1 cellular context compared by ENCODE assay signal in genomic region chr5:177557041-177557647, GRCh38.
TF ChIP-seq lines count a peak whose summit lies in the region.

No MANE protein-coding gene starts in this region.

TF ChIP-seq in K562, 482 proteins besides CTCF, POLR2A, EP300 and RAD21 (continued from another document):
- peak; percentile 99 for TF ChIP-seq TFE3 (CRISPR knock-in tag; IDR thresholded peaks at IDR 0.05)
- TF ChIP-seq, protein P1, sequence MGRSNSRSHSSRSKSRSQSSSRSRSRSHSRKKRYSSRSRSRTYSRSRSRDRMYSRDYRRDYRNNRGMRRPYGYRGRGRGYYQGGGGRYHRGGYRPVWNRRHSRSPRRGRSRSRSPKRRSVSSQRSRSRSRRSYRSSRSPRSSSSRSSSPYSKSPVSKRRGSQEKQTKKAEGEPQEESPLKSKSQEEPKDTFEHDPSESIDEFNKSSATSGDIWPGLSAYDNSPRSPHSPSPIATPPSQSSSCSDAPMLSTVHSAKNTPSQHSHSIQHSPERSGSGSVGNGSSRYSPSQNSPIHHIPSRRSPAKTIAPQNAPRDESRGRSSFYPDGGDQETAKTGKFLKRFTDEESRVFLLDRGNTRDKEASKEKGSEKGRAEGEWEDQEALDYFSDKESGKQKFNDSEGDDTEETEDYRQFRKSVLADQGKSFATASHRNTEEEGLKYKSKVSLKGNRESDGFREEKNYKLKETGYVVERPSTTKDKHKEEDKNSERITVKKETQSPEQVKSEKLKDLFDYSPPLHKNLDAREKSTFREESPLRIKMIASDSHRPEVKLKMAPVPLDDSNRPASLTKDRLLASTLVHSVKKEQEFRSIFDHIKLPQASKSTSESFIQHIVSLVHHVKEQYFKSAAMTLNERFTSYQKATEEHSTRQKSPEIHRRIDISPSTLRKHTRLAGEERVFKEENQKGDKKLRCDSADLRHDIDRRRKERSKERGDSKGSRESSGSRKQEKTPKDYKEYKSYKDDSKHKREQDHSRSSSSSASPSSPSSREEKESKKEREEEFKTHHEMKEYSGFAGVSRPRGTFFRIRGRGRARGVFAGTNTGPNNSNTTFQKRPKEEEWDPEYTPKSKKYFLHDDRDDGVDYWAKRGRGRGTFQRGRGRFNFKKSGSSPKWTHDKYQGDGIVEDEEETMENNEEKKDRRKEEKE (IDR thresholded peaks at IDR 0.05; ENCODE audit: borderline replicate concordance in 1 of 2, control insufficient read depth in 1 of 2, low read depth in 2 of 2, low read length in 1 of 2), result no peak
- no peak for TF ChIP-seq ATF1 (CRISPR knock-in tag; IDR thresholded peaks at IDR 0.05)
- peak; percentile 78 for TF ChIP-seq ATF1 (tag; IDR thresholded peaks at IDR 0.05)
- TF ChIP-seq, protein P2, sequence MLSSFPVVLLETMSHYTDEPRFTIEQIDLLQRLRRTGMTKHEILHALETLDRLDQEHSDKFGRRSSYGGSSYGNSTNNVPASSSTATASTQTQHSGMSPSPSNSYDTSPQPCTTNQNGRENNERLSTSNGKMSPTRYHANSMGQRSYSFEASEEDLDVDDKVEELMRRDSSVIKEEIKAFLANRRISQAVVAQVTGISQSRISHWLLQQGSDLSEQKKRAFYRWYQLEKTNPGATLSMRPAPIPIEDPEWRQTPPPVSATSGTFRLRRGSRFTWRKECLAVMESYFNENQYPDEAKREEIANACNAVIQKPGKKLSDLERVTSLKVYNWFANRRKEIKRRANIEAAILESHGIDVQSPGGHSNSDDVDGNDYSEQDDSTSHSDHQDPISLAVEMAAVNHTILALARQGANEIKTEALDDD (IDR thresholded peaks at IDR 0.05), result peak; percentile 54; the same call in 1 of the 2 replicates
- TF ChIP-seq BHLHE40 (IDR thresholded peaks at IDR 0.05; ENCODE audit: low read length), result peak; percentile 76
- TF ChIP-seq CBFA2T2 (conservative IDR thresholded peaks at IDR 0.05), result peak; percentile 89
- TF ChIP-seq ZFP30 (CRISPR knock-in tag; IDR thresholded peaks at IDR 0.05; ENCODE audit: borderline replicate concordance), result no peak
- TF ChIP-seq ZMIZ1 (IDR thresholded peaks at IDR 0.05; ENCODE audit: low read depth in 2 of 2, low read length in 2 of 2), result no peak
- no peak for TF ChIP-seq SRSF1 (IDR thresholded peaks at IDR 0.05; ENCODE audit: low read depth, low read length)
- TF ChIP-seq, protein P3, sequence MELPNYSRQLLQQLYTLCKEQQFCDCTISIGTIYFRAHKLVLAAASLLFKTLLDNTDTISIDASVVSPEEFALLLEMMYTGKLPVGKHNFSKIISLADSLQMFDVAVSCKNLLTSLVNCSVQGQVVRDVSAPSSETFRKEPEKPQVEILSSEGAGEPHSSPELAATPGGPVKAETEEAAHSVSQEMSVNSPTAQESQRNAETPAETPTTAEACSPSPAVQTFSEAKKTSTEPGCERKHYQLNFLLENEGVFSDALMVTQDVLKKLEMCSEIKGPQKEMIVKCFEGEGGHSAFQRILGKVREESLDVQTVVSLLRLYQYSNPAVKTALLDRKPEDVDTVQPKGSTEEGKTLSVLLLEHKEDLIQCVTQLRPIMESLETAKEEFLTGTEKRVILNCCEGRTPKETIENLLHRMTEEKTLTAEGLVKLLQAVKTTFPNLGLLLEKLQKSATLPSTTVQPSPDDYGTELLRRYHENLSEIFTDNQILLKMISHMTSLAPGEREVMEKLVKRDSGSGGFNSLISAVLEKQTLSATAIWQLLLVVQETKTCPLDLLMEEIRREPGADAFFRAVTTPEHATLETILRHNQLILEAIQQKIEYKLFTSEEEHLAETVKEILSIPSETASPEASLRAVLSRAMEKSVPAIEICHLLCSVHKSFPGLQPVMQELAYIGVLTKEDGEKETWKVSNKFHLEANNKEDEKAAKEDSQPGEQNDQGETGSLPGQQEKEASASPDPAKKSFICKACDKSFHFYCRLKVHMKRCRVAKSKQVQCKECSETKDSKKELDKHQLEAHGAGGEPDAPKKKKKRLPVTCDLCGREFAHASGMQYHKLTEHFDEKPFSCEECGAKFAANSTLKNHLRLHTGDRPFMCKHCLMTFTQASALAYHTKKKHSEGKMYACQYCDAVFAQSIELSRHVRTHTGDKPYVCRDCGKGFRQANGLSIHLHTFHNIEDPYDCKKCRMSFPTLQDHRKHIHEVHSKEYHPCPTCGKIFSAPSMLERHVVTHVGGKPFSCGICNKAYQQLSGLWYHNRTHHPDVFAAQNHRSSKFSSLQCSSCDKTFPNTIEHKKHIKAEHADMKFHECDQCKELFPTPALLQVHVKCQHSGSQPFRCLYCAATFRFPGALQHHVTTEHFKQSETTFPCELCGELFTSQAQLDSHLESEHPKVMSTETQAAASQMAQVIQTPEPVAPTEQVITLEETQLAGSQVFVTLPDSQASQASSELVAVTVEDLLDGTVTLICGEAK (IDR thresholded peaks at IDR 0.05), result 0 out of 2 replicates have a peak, but pooled peaks have one; percentile 24
- TF ChIP-seq, protein P3 (CRISPR knock-in tag; IDR thresholded peaks at IDR 0.05), result no peak
- TF ChIP-seq RBM39 (optimal IDR thresholded peaks at IDR 0.05; ENCODE audit: low read depth, low read length), result no peak
- TF ChIP-seq ZC3H8 (IDR thresholded peaks at IDR 0.05), result no peak
- no peak for TF ChIP-seq MCM5 (IDR thresholded peaks at IDR 0.05; ENCODE audit: low read depth)
